Comparison of ENCODE assay signal across 26 cellular contexts in the genomic region with DNA sequence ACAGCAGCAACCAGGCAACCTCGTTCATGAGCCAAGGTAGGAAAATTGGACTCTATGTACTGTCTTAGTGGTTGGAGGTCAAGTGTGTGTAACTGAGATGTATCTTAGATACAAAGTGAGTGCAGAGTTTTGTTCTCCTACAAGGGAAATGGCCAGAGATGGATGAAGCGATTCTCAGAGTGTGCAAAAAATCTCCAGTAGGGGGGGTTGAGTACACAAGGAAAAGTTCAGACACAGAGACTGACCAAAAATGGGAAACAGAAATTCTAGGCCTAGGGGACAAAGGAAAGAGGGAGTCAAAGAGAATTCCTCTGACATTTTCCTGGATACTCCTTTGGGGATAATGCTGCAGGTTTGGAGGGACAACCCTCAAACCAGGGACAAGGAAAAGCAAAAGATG. TPM values are rescaled to one million over a fixed set of nuclear protein-coding genes. Genes with fewer than 3 reads are reported as not detected.
DNase-seq lines count a peak whose midpoint lies in the region; ATAC-seq and TF ChIP-seq lines count a peak whose summit lies in the region.
"Had no signal": no experiment of that assay in that cellular context is flagged by ENCODE, and none has a peak within 500 bp of the region (broad histone marks: within the 10 kb centered on the region; RNA-seq: fewer than 3 reads in every experiment).

No MANE protein-coding gene starts in this region.

- H3K9me3 Mint-ChIP-seq in chondrocyte (ENCODE audit: low read depth) (peaks cover 23% of the 10 kb centered on the region), nephron (peaks cover 49% of the 10 kb centered on the region)

- H3K27me3 Mint-ChIP-seq in chondrocyte (ENCODE audit: low read depth), result no peaks in the 10 kb centered on the region
- H3K27me3 Mint-ChIP-seq in nephron (ENCODE audit: low read depth), result no peaks in the 10 kb centered on the region
- H3K27me3 Mint-ChIP-seq: activated CD4-positive, alpha-beta T cell treated with anti-CD3 and anti-CD28 coated beads for 36 hours; activated naive CD4-positive, alpha-beta T cell treated with anti-CD3 and anti-CD28 coated beads, Interleukin-2, amount 10 ng/mL, durations not matched to agents 7 days and 5 days; CD4-positive, alpha-beta memory T cell; natural killer cell treated with Interleukin-12 subunit alpha and Interleukin-12 subunit beta and Interleukin-15 and Interleukin-18, amount 100 ng/mL, for 72 hours had no signal

- no peaks in the 10 kb centered on the region for H3K4me1 Mint-ChIP-seq in chondrocyte (ENCODE audit: low read depth)
- H3K4me1 Mint-ChIP-seq in nephron, result no peaks in the 10 kb centered on the region
- H3K4me1 Mint-ChIP-seq: activated CD4-positive, alpha-beta T cell treated with anti-CD3 and anti-CD28 coated beads for 36 hours; activated naive CD4-positive, alpha-beta T cell treated with anti-CD3 and anti-CD28 coated beads, Interleukin-2, amount 10 ng/mL, durations not matched to agents 7 days and 5 days; CD4-positive, alpha-beta memory T cell; mesothelial cell of epicardium had no signal

- H3K27ac Mint-ChIP-seq in chondrocyte (ENCODE audit: unreplicated experiment) (no peak overlapping the region), nephron (no peak overlapping the region)
- H3K27ac Mint-ChIP-seq: activated CD4-positive, alpha-beta T cell treated with anti-CD3 and anti-CD28 coated beads for 36 hours; activated naive CD4-positive, alpha-beta T cell treated with anti-CD3 and anti-CD28 coated beads, Interleukin-2, amount 10 ng/mL, durations not matched to agents 7 days and 5 days; activated T-cell treated with anti-CD3 and anti-CD28 coated beads, Interleukin-2, amount 50 U/mL, for 72 hours; CD4-positive, alpha-beta memory T cell; mesothelial cell of epicardium; natural killer cell treated with Interleukin-12 subunit alpha and Interleukin-12 subunit beta and Interleukin-15 and Interleukin-18, amount 100 ng/mL, for 72 hours had no signal

- H3K36me3 Mint-ChIP-seq in chondrocyte (ENCODE audit: low read depth) (no peaks in the 10 kb centered on the region), nephron (ENCODE audit: low read depth) (no peaks in the 10 kb centered on the region)
- H3K36me3 Mint-ChIP-seq: activated naive CD4-positive, alpha-beta T cell treated with anti-CD3 and anti-CD28 coated beads, Interleukin-2, amount 10 ng/mL, durations not matched to agents 7 days and 5 days; CD4-positive, alpha-beta memory T cell had no signal

- ATAC-seq in stimulated activated naive CD8-positive, alpha-beta T cell treated with anti-CD3 and anti-CD28 coated beads, Interleukin-15, Interleukin-2, amounts not matched to agents 100 U/mL and 50 U/mL, for 24 hours, result no peak
- ATAC-seq in GM21423 (IDR thresholded peaks at IDR 0.05; ENCODE audit: unreplicated experiment) (no peak), HG02840 (IDR thresholded peaks at IDR 0.05; ENCODE audit: low FRiP score, unreplicated experiment) (no peak), HG03025 (IDR thresholded peaks at IDR 0.05; ENCODE audit: low FRiP score, unreplicated experiment) (no peak)
- ATAC-seq: activated CD4-positive, alpha-beta T cell treated with anti-CD3 and anti-CD28 coated beads for 36 hours; activated T-cell treated with anti-CD3 and anti-CD28 coated beads, Interleukin-2, amount 50 U/mL, for 72 hours; left colon; natural killer cell treated with Interleukin-12 subunit alpha and Interleukin-12 subunit beta and Interleukin-15 and Interleukin-18, amount 100 ng/mL, for 72 hours; sciatic nerve; upper lobe of right lung had no signal

- H3K4me1 ChIP-seq in BE2C, result no peaks in the 10 kb centered on the region
- H3K4me1 ChIP-seq: upper lobe of right lung had no signal

- no peak overlapping the region for H3K4me3 ChIP-seq in BE2C (ENCODE audit: low read depth, low read length)
- H3K4me3 ChIP-seq: upper lobe of right lung had no signal

- H3K9me3 ChIP-seq in BE2C, result no peaks in the 10 kb centered on the region

- no peaks in the 10 kb centered on the region for H3K27me3 ChIP-seq in BE2C
- H3K27me3 ChIP-seq: upper lobe of right lung had no signal

- H3K4me3 Mint-ChIP-seq in chondrocyte (ENCODE audit: unreplicated experiment) (no peak overlapping the region), nephron (no peak overlapping the region)
- H3K4me3 Mint-ChIP-seq: activated CD4-positive, alpha-beta T cell treated with anti-CD3 and anti-CD28 coated beads for 36 hours; activated naive CD4-positive, alpha-beta T cell treated with anti-CD3 and anti-CD28 coated beads, Interleukin-2, amount 10 ng/mL, durations not matched to agents 7 days and 5 days; activated T-cell treated with anti-CD3 and anti-CD28 coated beads, Interleukin-2, amount 50 U/mL, for 72 hours; CD4-positive, alpha-beta memory T cell; mesothelial cell of epicardium; natural killer cell treated with Interleukin-12 subunit alpha and Interleukin-12 subunit beta and Interleukin-15 and Interleukin-18, amount 100 ng/mL, for 72 hours had no signal

- DNase-seq in BE2C (no peak), M059J (ENCODE audit: low read depth) (peak; percentile 1), chondrocyte (ENCODE audit: low spot score) (no peak)
- no peak for DNase-seq in stimulated activated naive CD8-positive, alpha-beta T cell treated with anti-CD3 and anti-CD28 coated beads, Interleukin-15, Interleukin-2, amounts not matched to agents 100 U/mL and 50 U/mL, for 24 hours
- DNase-seq: activated CD4-positive, alpha-beta T cell treated with anti-CD3 and anti-CD28 coated beads for 36 hours; activated naive CD4-positive, alpha-beta T cell treated with anti-CD3 and anti-CD28 coated beads, Interleukin-2, amount 10 ng/mL, durations not matched to agents 7 days and 5 days; activated T-cell treated with anti-CD3 and anti-CD28 coated beads, Interleukin-2, amount 50 U/mL, for 72 hours; CD4-positive, alpha-beta memory T cell; effector CD4-positive, alpha-beta T cell; GDM1; KBM-7; left colon; NCI-H1694 treated with DMSO at 0.1 percent for 48 hours; posterior cingulate gyrus; upper lobe of right lung had no signal

- H3K36me3 ChIP-seq in BE2C, result no peaks in the 10 kb centered on the region
- H3K36me3 ChIP-seq: upper lobe of right lung had no signal

- TF ChIP-seq CTCF in BE2C (IDR thresholded peaks at IDR 0.05; ENCODE audit: low read depth, low read length), result 0 out of 2 replicates have a peak, but pooled peaks have one; percentile 32
- peak; percentile 67 for TF ChIP-seq CTCF in chondrocyte (IDR thresholded peaks at IDR 0.05)
- peak in 2 of 3 experiments; percentile 12 to 16 for TF ChIP-seq CTCF in nephron (IDR thresholded peaks at IDR 0.05; ENCODE audit: unreplicated experiment in 3 of 3)

RNA-seq across cellular contexts. Expression of gene OR5AK2, which starts 38.2 kb away (rescaled TPM):
- polyA plus RNA-seq in BE2C (2012; ENCODE audit: insufficient read depth, insufficient read length, low read depth), result not detected
- total RNA-seq in M059J (2014; rRNA removed; shearing (Covaris generic)), result not detected in 2 replicates
- not detected in 3 replicates for total RNA-seq in chondrocyte
- total RNA-seq: activated CD4-positive, alpha-beta T cell treated with anti-CD3 and anti-CD28 coated beads for 36 hours; activated T-cell treated with anti-CD3 and anti-CD28 coated beads, Interleukin-2, amount 50 U/mL, for 72 hours; CD4-positive, alpha-beta memory T cell; fibroblast of lung; HT1080; left colon; mesothelial cell of epicardium; natural killer cell treated with Interleukin-12 subunit alpha and Interleukin-12 subunit beta and Interleukin-15 and Interleukin-18, amount 100 ng/mL, for 72 hours; sciatic nerve; subcutaneous adipose tissue; upper lobe of right lung had no signal
- polyA plus RNA-seq: AG04450; CD4-positive, alpha-beta memory T cell; fibroblast of lung had no signal

Comparison
In these comparisons a context has a peak if more than half of its experiments do, and no peak if none do; other contexts are left out.
1. CTCF ChIP-seq: peak in every context shown above with its lines; median percentile 67 in chondrocyte; 32 in BE2C; 14 in nephron.